Comparison of ENCODE assay signal across 15 cellular contexts in the genomic region with DNA sequence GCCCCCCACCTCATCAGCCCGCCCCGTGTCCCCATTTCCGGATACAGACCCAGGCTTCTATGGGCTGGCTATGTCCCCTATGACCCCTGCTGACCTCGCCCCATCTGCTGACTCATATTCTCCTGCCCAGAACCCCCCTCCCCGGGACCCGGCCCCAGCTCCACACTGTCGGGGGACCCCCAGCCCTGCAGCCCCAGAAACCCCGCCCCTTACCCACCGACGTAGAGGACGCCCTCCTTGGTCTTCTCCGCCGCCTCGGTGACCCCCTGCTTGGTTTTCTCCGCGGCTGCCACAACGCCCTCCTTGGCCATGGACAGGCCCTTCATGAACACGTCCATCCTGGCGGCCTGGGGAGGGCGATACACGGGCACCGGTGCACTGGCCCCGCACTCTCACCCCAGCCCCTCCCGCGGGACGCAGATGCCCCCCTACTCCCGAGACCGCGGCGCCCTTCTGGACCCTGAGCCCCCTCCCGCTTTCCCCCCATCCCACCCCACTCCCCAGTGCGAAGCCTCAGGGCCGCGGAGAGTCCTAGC. TPM values are rescaled to one million over a fixed set of nuclear protein-coding genes. Genes with fewer than 3 reads are reported as not detected.
A peak's percentile ranks its signal among the peaks of the same experiment; 100 is the strongest.
DNase-seq lines count a peak whose midpoint lies in the region; ATAC-seq and TF ChIP-seq lines count a peak whose summit lies in the region.
"Had no signal": no experiment of that assay in that cellular context is flagged by ENCODE, and none has a peak within 500 bp of the region (broad histone marks: within the 10 kb centered on the region; RNA-seq: fewer than 3 reads in every experiment).

No MANE protein-coding gene starts in this region.

- no peaks in the 10 kb centered on the region for H3K36me3 Mint-ChIP-seq in activated CD8-positive, alpha-beta T cell treated with anti-CD3 and anti-CD28 coated beads for 36 hours (ENCODE audit: low read depth)
- no peaks in the 10 kb centered on the region for H3K36me3 Mint-ChIP-seq in activated CD8-positive, alpha-beta T cell treated with anti-CD3 and anti-CD28 coated beads, Interleukin-2, amount 10 ng/mL, durations not matched to agents 7 days and 5 days (ENCODE audit: low read depth)
- no peaks in the 10 kb centered on the region for H3K36me3 Mint-ChIP-seq in activated B cell treated with CpG ODN at 0.5 μM for 24 hours (ENCODE audit: low read depth)
- H3K36me3 Mint-ChIP-seq: natural killer cell had no signal

- CTCF ChIA-PET in activated CD8-positive, alpha-beta T cell treated with anti-CD3 and anti-CD28 coated beads for 36 hours (lab: Charles Lee): interaction anchor here (1.1 to 2.8 kb wide), 6 partner anchors 8 to 214 kb away, joined by 3 to 9 read pairs (median 6); partner anchors contain the start of gene TSPAN17
- CTCF ChIA-PET in activated CD8-positive, alpha-beta T cell treated with anti-CD3 and anti-CD28 coated beads, Interleukin-2, amount 10 ng/mL, durations not matched to agents 7 days and 5 days (lab: Charles Lee): interaction anchor here (1.3 to 2.3 kb wide), 3 partner anchors 18 to 900 kb away, joined by 3 to 15 read pairs (median 6); partner anchors contain the start of gene TSPAN17
- CTCF ChIA-PET in activated B cell treated with CpG ODN at 0.5 μM for 24 hours (lab: Charles Lee): interaction anchor here (1.1 to 2.9 kb wide), 3 partner anchors 17 to 33 kb away, joined by 3 to 15 read pairs (median 10); partner anchors contain the start of gene TSPAN17

- peaks cover 17% of the 10 kb centered on the region for H3K4me1 Mint-ChIP-seq in activated CD8-positive, alpha-beta T cell treated with anti-CD3 and anti-CD28 coated beads for 36 hours (ENCODE audit: low read depth)
- H3K4me1 Mint-ChIP-seq in activated CD8-positive, alpha-beta T cell treated with anti-CD3 and anti-CD28 coated beads, Interleukin-2, amount 10 ng/mL, durations not matched to agents 7 days and 5 days (ENCODE audit: low read depth): peaks cover 25% of the 10 kb centered on the region
- peaks cover 47% of the 10 kb centered on the region for H3K4me1 Mint-ChIP-seq in activated B cell treated with CpG ODN at 0.5 μM for 24 hours

- H3K27me3 Mint-ChIP-seq in activated CD8-positive, alpha-beta T cell treated with anti-CD3 and anti-CD28 coated beads for 36 hours: peaks cover 58% of the 10 kb centered on the region
- H3K27me3 Mint-ChIP-seq in activated CD8-positive, alpha-beta T cell treated with anti-CD3 and anti-CD28 coated beads, Interleukin-2, amount 10 ng/mL, durations not matched to agents 7 days and 5 days (ENCODE audit: low read depth): peaks cover 66% of the 10 kb centered on the region
- peaks cover 27% of the 10 kb centered on the region for H3K27me3 Mint-ChIP-seq in activated B cell treated with CpG ODN at 0.5 μM for 24 hours

- POLR2A ChIA-PET in activated CD8-positive, alpha-beta T cell treated with anti-CD3 and anti-CD28 coated beads for 36 hours (lab: Charles Lee): no interaction called here
- POLR2A ChIA-PET in activated CD8-positive, alpha-beta T cell treated with anti-CD3 and anti-CD28 coated beads, Interleukin-2, amount 10 ng/mL, durations not matched to agents 7 days and 5 days (lab: Charles Lee): interaction anchor here (1.6 kb wide), 1 partner anchor 18 kb away, joined by 4 read pairs; the partner anchor contains the start of gene TSPAN17
- POLR2A ChIA-PET in activated B cell treated with CpG ODN at 0.5 μM for 24 hours (lab: Charles Lee): interaction anchor here (0.6 to 2.7 kb wide), 5 partner anchors 12 to 31 kb away, joined by 3 to 29 read pairs (median 5); partner anchors contain the start of gene TSPAN17

- intact Hi-C loops in activated CD8-positive, alpha-beta T cell treated with anti-CD3 and anti-CD28 coated beads for 36 hours (cut with micrococcal nuclease): no loop called here
- intact Hi-C loops in activated B cell treated with CpG ODN at 0.5 μM for 24 hours (cut with micrococcal nuclease): no loop called here

- peak overlapping the region; percentile 77 for H3K4me3 ChIP-seq in iPS-11a (ENCODE audit: low read depth, low read length)
- H3K4me3 ChIP-seq in skeletal muscle cell (ENCODE audit: low read depth, low read length): peak overlapping the region; percentile 51

- H3K4me3 Mint-ChIP-seq in activated CD8-positive, alpha-beta T cell treated with anti-CD3 and anti-CD28 coated beads for 36 hours: peak overlapping the region; percentile 32
- H3K4me3 Mint-ChIP-seq in activated CD8-positive, alpha-beta T cell treated with anti-CD3 and anti-CD28 coated beads, Interleukin-2, amount 10 ng/mL, durations not matched to agents 7 days and 5 days: no peak overlapping the region
- peak overlapping the region; percentile 64 for H3K4me3 Mint-ChIP-seq in activated B cell treated with CpG ODN at 0.5 μM for 24 hours

- no peak for ATAC-seq in activated CD8-positive, alpha-beta T cell treated with anti-CD3 and anti-CD28 coated beads for 36 hours
- no peak for ATAC-seq in activated CD8-positive, alpha-beta T cell treated with anti-CD3 and anti-CD28 coated beads, Interleukin-2, amount 10 ng/mL, durations not matched to agents 7 days and 5 days
- ATAC-seq in activated B cell treated with CpG ODN at 0.5 μM for 24 hours (ENCODE audit: low read depth): no peak

- TF ChIP-seq CTCF in activated CD8-positive, alpha-beta T cell treated with anti-CD3 and anti-CD28 coated beads for 36 hours (IDR thresholded peaks at IDR 0.05): no peak
- TF ChIP-seq CTCF in activated B cell treated with CpG ODN at 0.5 μM for 24 hours (IDR thresholded peaks at IDR 0.05): no peak

- DNase-seq in activated CD8-positive, alpha-beta T cell treated with anti-CD3 and anti-CD28 coated beads for 36 hours: no peak
- no peak for DNase-seq in activated CD8-positive, alpha-beta T cell treated with anti-CD3 and anti-CD28 coated beads, Interleukin-2, amount 10 ng/mL, durations not matched to agents 7 days and 5 days
- DNase-seq in activated B cell treated with CpG ODN at 0.5 μM for 24 hours: no peak
- DNase-seq in skeletal muscle cell (ENCODE audit: low read depth): no peak
- no peak for DNase-seq in Kasumi-1 (lab: John Stamatoyannopoulos, UW)
- no peak for DNase-seq in pons (ENCODE audit: low spot score)
- no peak for DNase-seq in putamen (ENCODE audit: low spot score)
- DNase-seq: activated naive CD4-positive, alpha-beta T cell treated with anti-CD3 and anti-CD28 coated beads for 36 hours; Calu3; natural killer cell; NCI-H1436 treated with DMSO at 0.1 percent for 48 hours; T-helper 9 cell had no signal

- no peak overlapping the region for H3K27ac Mint-ChIP-seq in activated CD8-positive, alpha-beta T cell treated with anti-CD3 and anti-CD28 coated beads for 36 hours
- no peak overlapping the region for H3K27ac Mint-ChIP-seq in activated CD8-positive, alpha-beta T cell treated with anti-CD3 and anti-CD28 coated beads, Interleukin-2, amount 10 ng/mL, durations not matched to agents 7 days and 5 days
- no peak overlapping the region for H3K27ac Mint-ChIP-seq in activated B cell treated with CpG ODN at 0.5 μM for 24 hours
- H3K27ac Mint-ChIP-seq: activated naive CD4-positive, alpha-beta T cell treated with anti-CD3 and anti-CD28 coated beads for 36 hours; natural killer cell had no signal

- H3K9me3 Mint-ChIP-seq in activated CD8-positive, alpha-beta T cell treated with anti-CD3 and anti-CD28 coated beads for 36 hours: no peaks in the 10 kb centered on the region
- H3K9me3 Mint-ChIP-seq in activated CD8-positive, alpha-beta T cell treated with anti-CD3 and anti-CD28 coated beads, Interleukin-2, amount 10 ng/mL, durations not matched to agents 7 days and 5 days (ENCODE audit: insufficient read depth): no peaks in the 10 kb centered on the region
- H3K9me3 Mint-ChIP-seq in activated B cell treated with CpG ODN at 0.5 μM for 24 hours: no peaks in the 10 kb centered on the region
- H3K9me3 Mint-ChIP-seq: activated naive CD4-positive, alpha-beta T cell treated with anti-CD3 and anti-CD28 coated beads for 36 hours; natural killer cell had no signal

RNA-seq across cellular contexts. Expression of gene SNCB, which starts 0.9 kb away (rescaled TPM):
- total RNA-seq in activated CD8-positive, alpha-beta T cell treated with anti-CD3 and anti-CD28 coated beads for 36 hours: under 1 TPM; 0.69 to 0.79 TPM
- total RNA-seq in activated CD8-positive, alpha-beta T cell treated with anti-CD3 and anti-CD28 coated beads, Interleukin-2, amount 10 ng/mL, durations not matched to agents 7 days and 5 days: not detected
- 0.17 TPM in 1 of 2 replicates, not detected in the other for total RNA-seq in activated B cell treated with CpG ODN at 0.5 μM for 24 hours
- total RNA-seq: activated CD8-positive, alpha-beta memory T cell treated with anti-CD3 and anti-CD28 coated beads for 36 hours; activated naive CD4-positive, alpha-beta T cell treated with anti-CD3 and anti-CD28 coated beads for 36 hours; Calu3; natural killer cell; tibial nerve had no signal

RNA-seq across cellular contexts. Expression of gene EIF4E1B, which starts 1.1 kb away (rescaled TPM):
- total RNA-seq in activated CD8-positive, alpha-beta T cell treated with anti-CD3 and anti-CD28 coated beads for 36 hours: not detected
- total RNA-seq in activated CD8-positive, alpha-beta T cell treated with anti-CD3 and anti-CD28 coated beads, Interleukin-2, amount 10 ng/mL, durations not matched to agents 7 days and 5 days: not detected
- not detected in 2 replicates for total RNA-seq in activated B cell treated with CpG ODN at 0.5 μM for 24 hours
- total RNA-seq: activated CD8-positive, alpha-beta memory T cell treated with anti-CD3 and anti-CD28 coated beads for 36 hours; activated naive CD4-positive, alpha-beta T cell treated with anti-CD3 and anti-CD28 coated beads for 36 hours; Calu3; natural killer cell; tibial nerve had no signal

RNA-seq across cellular contexts. Expression of gene TSPAN17, which starts 17.9 kb away (rescaled TPM):
- 10 to 100 TPM; 24.6 to 26.3 TPM for total RNA-seq in activated CD8-positive, alpha-beta T cell treated with anti-CD3 and anti-CD28 coated beads for 36 hours
- 10 to 100 TPM; 41.6 to 47.4 TPM for total RNA-seq in activated CD8-positive, alpha-beta T cell treated with anti-CD3 and anti-CD28 coated beads, Interleukin-2, amount 10 ng/mL, durations not matched to agents 7 days and 5 days
- total RNA-seq in activated B cell treated with CpG ODN at 0.5 μM for 24 hours: 20.7 and 27.7 TPM in 2 replicates

RNA-seq across cellular contexts. Expression of gene GPRIN1, which starts 19.4 kb away (rescaled TPM):
- total RNA-seq in activated CD8-positive, alpha-beta T cell treated with anti-CD3 and anti-CD28 coated beads for 36 hours: 1 to 10 TPM; 1.6 to 2.0 TPM
- 1 to 10 TPM; 1.9 to 2.5 TPM for total RNA-seq in activated CD8-positive, alpha-beta T cell treated with anti-CD3 and anti-CD28 coated beads, Interleukin-2, amount 10 ng/mL, durations not matched to agents 7 days and 5 days
- total RNA-seq in activated B cell treated with CpG ODN at 0.5 μM for 24 hours: 2.8 and 3.2 TPM in 2 replicates
